ENCODE assay signal across 8 cellular contexts in the genomic region with DNA sequence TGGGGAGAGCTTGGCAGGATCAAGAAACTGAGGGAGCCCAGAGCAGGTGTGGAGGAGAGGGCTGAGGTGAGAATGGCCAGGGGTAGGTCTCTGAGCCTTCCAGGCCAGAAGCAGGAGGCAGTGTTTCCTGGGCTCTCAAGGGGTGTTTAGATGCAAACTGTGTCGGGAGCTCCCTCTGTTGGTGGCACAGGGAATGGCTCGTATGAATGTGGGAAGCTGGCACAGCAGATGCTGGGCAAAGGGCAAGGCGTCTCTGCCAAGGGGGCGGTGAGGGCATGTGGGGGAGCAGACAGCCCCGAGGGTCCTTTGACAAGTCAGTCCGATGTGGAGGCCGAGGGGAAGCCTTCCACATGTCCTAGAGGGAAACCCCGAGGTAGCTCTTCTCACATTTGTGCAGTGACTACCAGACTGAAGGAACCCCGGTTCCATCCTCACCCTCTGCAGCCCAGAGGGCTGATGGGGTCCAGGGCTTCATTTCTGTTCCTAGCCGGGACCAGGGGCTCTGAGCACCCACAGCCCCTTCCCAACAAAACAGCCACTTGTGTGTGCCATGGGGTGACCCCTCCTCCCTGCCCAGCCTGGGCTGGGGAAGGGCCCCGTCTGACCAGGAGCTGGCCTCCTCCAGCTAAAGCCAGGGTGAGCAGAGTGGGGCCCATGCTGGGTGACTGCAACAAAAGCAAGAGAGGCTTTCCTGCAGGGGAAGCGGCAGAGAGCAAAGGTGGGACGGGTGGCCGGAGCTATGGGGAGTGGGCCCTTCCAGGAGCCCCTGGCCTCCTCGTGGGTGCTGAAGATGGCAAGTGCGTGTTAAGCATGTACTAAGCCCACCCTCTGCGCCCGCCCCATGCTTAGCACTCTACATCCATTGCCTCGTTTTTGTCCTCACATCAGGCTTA.
DNase-seq lines count a peak whose midpoint lies in the region; ATAC-seq and TF ChIP-seq lines count a peak whose summit lies in the region.

No MANE protein-coding gene starts in this region.

- no peak overlapping the region for H3K4me2 ChIP-seq in GM23248 (ENCODE audit: unreplicated experiment)

- no peaks in the 10 kb centered on the region for H3K9me3 ChIP-seq in GM23248 (ENCODE audit: low read depth)

- peak; percentile 93 for TF ChIP-seq CTCF in CD14-positive monocyte (IDR thresholded peaks at IDR 0.05)

- no peaks in the 10 kb centered on the region for H4K20me1 ChIP-seq in GM23248 (ENCODE audit: insufficient read depth)

- H3K27me3 Mint-ChIP-seq in CD14-positive monocyte (ENCODE audit: low read depth in 3 of 3) = peaks cover 2 to 6% (median 3%) of the 10 kb centered on the region in 3 donors

- peaks cover 2% of the 10 kb centered on the region for H3K4me1 Mint-ChIP-seq in CD14-positive monocyte

- H3F3A ChIP-seq in GM23248 (ENCODE audit: insufficient read depth) = peaks cover 9% of the 10 kb centered on the region; the same call in 1 of the 2 replicates

- H3K79me2 ChIP-seq in GM23248 (ENCODE audit: insufficient read depth) = no peaks in the 10 kb centered on the region

- H3K4me1 ChIP-seq in GM23248 (ENCODE audit: insufficient read depth) = peaks cover 10% of the 10 kb centered on the region

- H3K27ac Mint-ChIP-seq in CD14-positive monocyte = peak overlapping the region in 1 of 7 donors; percentile 51

- no peak overlapping the region for H3K27ac ChIP-seq in GM23248
- no peak overlapping the region for H3K27ac ChIP-seq in caudate nucleus (ENCODE audit: low read depth, low read length)

- no peak overlapping the region for H3K4me3 Mint-ChIP-seq in CD14-positive monocyte

- no peak overlapping the region for H3K9ac ChIP-seq in GM23248

- peak; percentile 74 for DNase-seq in CD14-positive monocyte (ENCODE audit: low spot score)
- peak; percentile 76 for DNase-seq in GM23248
- DNase-seq in NCI-H2196 (lab: John Stamatoyannopoulos, UW; ENCODE audit: unreplicated experiment) = peak; percentile 81
- peak; percentile 45 for DNase-seq in activated CD4-positive, CD25-positive, alpha-beta regulatory T cell treated with anti-CD3 and anti-CD28 coated beads, Interleukin-2, amount 50 U/mL, for 16 hours (ENCODE audit: low read depth, low spot score)
- DNase-seq in caudate nucleus (lab: John Stamatoyannopoulos, UW) = peak in 57 of 61 donors; percentile 7 to 79 (median 38)
- peak; percentile 68 for DNase-seq in kidney glomerular epithelial cell (lab: John Stamatoyannopoulos, UW)
- peak; percentile 76 to 77 for DNase-seq in stimulated activated CD4-positive, alpha-beta T cell treated with anti-CD3 and anti-CD28 coated beads, Interleukin-2, amount 100 ng/mL, for 48 hours

- H3K36me3 ChIP-seq in GM23248 (ENCODE audit: low read depth) = no peaks in the 10 kb centered on the region

- no peak for ATAC-seq in GM21528 (IDR thresholded peaks at IDR 0.05; ENCODE audit: low FRiP score, unreplicated experiment)

- in situ Hi-C loops in GM23248 (cut with MboI) = no loop called here

- 47 to 52% methylated on average over 16 to 19 of the region's 19 CpGs for WGBS in GM23248 (ENCODE audit: low coverage in 1 of 2, low lambda C conversion rate in 2 of 2, missing lambda C conversion rate in 2 of 2), 2 experiments

- no peaks in the 10 kb centered on the region for H3K36me3 Mint-ChIP-seq in CD14-positive monocyte

- intact Hi-C loops in CD14-positive monocyte (cut with micrococcal nuclease) = loop anchor here (1.0 to 5.0 kb wide), 3 partner anchors 382 to 653 kb away; a partner anchor contains a TSS

- peaks cover 0 to 1% (median 0%) of the 10 kb centered on the region in 7 donors for H3K9me3 Mint-ChIP-seq in CD14-positive monocyte

- no peak overlapping the region for H3K4me3 ChIP-seq in GM23248

- H2AFZ ChIP-seq in GM23248 = no peak overlapping the region

- H3K27me3 ChIP-seq in GM23248 (replicated peaks; ENCODE audit: insufficient read depth) = no peaks in the 10 kb centered on the region

- no peaks in the 10 kb centered on the region for H3K9me2 ChIP-seq in GM23248 (ENCODE audit: insufficient read depth)
